In genomic region chr21:44925027-44925755, GRCh38 we compare ENCODE assay signal across 10 cellular contexts. TPM values are rescaled to one million over a fixed set of nuclear protein-coding genes. Genes with fewer than 3 reads are reported as not detected.
DNase-seq lines count a peak whose midpoint lies in the region; ATAC-seq and TF ChIP-seq lines count a peak whose summit lies in the region.
"Had no signal": no experiment of that assay in that cellular context is flagged by ENCODE, and none has a peak within 500 bp of the region (broad histone marks: within the 10 kb centered on the region; RNA-seq: fewer than 3 reads in every experiment).

No MANE protein-coding gene starts in this region.

- CTCF ChIA-PET in activated CD8-positive, alpha-beta memory T cell treated with anti-CD3 and anti-CD28 coated beads, Interleukin-2, amount 10 ng/mL, durations not matched to agents 7 days and 5 days (lab: Charles Lee): interaction anchor here (1.3 to 10.9 kb wide), 4 partner anchors 9 to 124 kb away, joined by 4 to 185 read pairs (median 22); partner anchors contain the start of genes ITGB2, SLX9 and UBE2G2

- H3K36me3 Mint-ChIP-seq in activated CD8-positive, alpha-beta memory T cell treated with anti-CD3 and anti-CD28 coated beads, Interleukin-2, amount 10 ng/mL, durations not matched to agents 7 days and 5 days: peaks cover 10% of the 10 kb centered on the region
- H3K36me3 Mint-ChIP-seq in T-helper 17 cell (ENCODE audit: low read depth): peaks cover under 1% of the 10 kb centered on the region

- H3K4me3 ChIP-seq in fibroblast of mammary gland (ENCODE audit: control insufficient read depth, low read depth, low read length): no peak overlapping the region

- ATAC-seq in activated CD8-positive, alpha-beta memory T cell treated with anti-CD3 and anti-CD28 coated beads, Interleukin-2, amount 10 ng/mL, durations not matched to agents 7 days and 5 days: no peak
- ATAC-seq in T-helper 17 cell: no peak
- no peak for ATAC-seq in HG02981 (IDR thresholded peaks at IDR 0.05; ENCODE audit: unreplicated experiment)

- H3K4me3 Mint-ChIP-seq in activated CD8-positive, alpha-beta memory T cell treated with anti-CD3 and anti-CD28 coated beads, Interleukin-2, amount 10 ng/mL, durations not matched to agents 7 days and 5 days: peak overlapping the region; percentile 19
- H3K4me3 Mint-ChIP-seq in T-helper 17 cell: peak overlapping the region; percentile 85

- DNase-seq in activated CD8-positive, alpha-beta memory T cell treated with anti-CD3 and anti-CD28 coated beads, Interleukin-2, amount 10 ng/mL, durations not matched to agents 7 days and 5 days: peak; percentile 72
- no peak for DNase-seq in activated CD8-positive, alpha-beta memory T cell treated with anti-CD3 and anti-CD28 coated beads for 24 hours
- no peak for DNase-seq in T-helper 17 cell
- peak; percentile 66 for DNase-seq in fibroblast of mammary gland (ENCODE audit: low read depth)
- DNase-seq in stromal cell of bone marrow (ENCODE audit: low read depth): peak; percentile 46
- no peak for DNase-seq in stimulated activated CD4-positive, alpha-beta T cell treated with anti-CD3 and anti-CD28 coated beads, Interleukin-4, amount 100 ng/mL, for 1 hour
- DNase-seq in activated CD4-positive, CD25-positive, alpha-beta regulatory T cell treated with anti-CD3 and anti-CD28 coated beads, Interleukin-2, amount 50 U/mL, for 72 hours: no peak
- DNase-seq: ACHN; activated effector memory CD4-positive, alpha-beta T cell treated with anti-CD3 and anti-CD28 coated beads, Interleukin-2, amount 50 U/mL, for 16 hours had no signal

- TF ChIP-seq CTCF in fibroblast of mammary gland (conservative IDR thresholded peaks at IDR 0.05; ENCODE audit: control insufficient read depth, insufficient read depth, low read depth, low read length): no peak

- no peaks in the 10 kb centered on the region for H3K9me3 Mint-ChIP-seq in activated CD8-positive, alpha-beta memory T cell treated with anti-CD3 and anti-CD28 coated beads, Interleukin-2, amount 10 ng/mL, durations not matched to agents 7 days and 5 days (ENCODE audit: low read depth)

- H3K4me1 Mint-ChIP-seq in activated CD8-positive, alpha-beta memory T cell treated with anti-CD3 and anti-CD28 coated beads, Interleukin-2, amount 10 ng/mL, durations not matched to agents 7 days and 5 days: peaks cover 77% of the 10 kb centered on the region
- peaks cover 67% of the 10 kb centered on the region for H3K4me1 Mint-ChIP-seq in T-helper 17 cell

- H3K27ac Mint-ChIP-seq in activated CD8-positive, alpha-beta memory T cell treated with anti-CD3 and anti-CD28 coated beads, Interleukin-2, amount 10 ng/mL, durations not matched to agents 7 days and 5 days: peak overlapping the region; percentile 76
- peak overlapping the region; percentile 94 for H3K27ac Mint-ChIP-seq in T-helper 17 cell

- H3K27me3 Mint-ChIP-seq in activated CD8-positive, alpha-beta memory T cell treated with anti-CD3 and anti-CD28 coated beads, Interleukin-2, amount 10 ng/mL, durations not matched to agents 7 days and 5 days: no peaks in the 10 kb centered on the region
- no peaks in the 10 kb centered on the region for H3K27me3 Mint-ChIP-seq in T-helper 17 cell

- H3K9me3 ChIP-seq in T-helper 17 cell (ENCODE audit: control insufficient read depth, low read length, poor library complexity, severe bottlenecking): no peaks in the 10 kb centered on the region

RNA-seq across cellular contexts. Expression of gene ITGB2, which starts 4.5 kb away (rescaled TPM):
- 100 to 1,000 TPM; 336 to 372 TPM for total RNA-seq in activated CD8-positive, alpha-beta memory T cell treated with anti-CD3 and anti-CD28 coated beads, Interleukin-2, amount 10 ng/mL, durations not matched to agents 7 days and 5 days
- total RNA-seq in T-helper 17 cell: 100 to 1,000 TPM; 248 to 359 TPM

RNA-seq across cellular contexts. Expression of gene SLX9, which starts 14.6 kb away (rescaled TPM):
- total RNA-seq in activated CD8-positive, alpha-beta memory T cell treated with anti-CD3 and anti-CD28 coated beads, Interleukin-2, amount 10 ng/mL, durations not matched to agents 7 days and 5 days: 10 to 100 TPM; 56.8 to 62.9 TPM
- 10 to 100 TPM; 14.0 to 15.4 TPM for total RNA-seq in T-helper 17 cell

RNA-seq across cellular contexts. Expression of gene PTTG1IP, which starts 51.7 kb away (rescaled TPM):
- 10 to 100 TPM; 46.0 to 49.9 TPM for total RNA-seq in activated CD8-positive, alpha-beta memory T cell treated with anti-CD3 and anti-CD28 coated beads, Interleukin-2, amount 10 ng/mL, durations not matched to agents 7 days and 5 days
- 100 to 1,000 TPM in 1 of 2 donors, 10 to 100 TPM in 1; 98.4 to 123 TPM for total RNA-seq in T-helper 17 cell

Comparison
In these comparisons a context has a peak if more than half of its experiments do, and no peak if none do; other contexts are left out.
1. DNase-seq: peak in activated CD8-positive, alpha-beta memory T cell treated with anti-CD3 and anti-CD28 coated beads, Interleukin-2, amount 10 ng/mL, durations not matched to agents 7 days and 5 days (single experiment), fibroblast of mammary gland (single experiment) and stromal cell of bone marrow (single experiment); none in activated CD8-positive, alpha-beta memory T cell treated with anti-CD3 and anti-CD28 coated beads for 24 hours (single experiment), T-helper 17 cell (0 of 3), stimulated activated CD4-positive, alpha-beta T cell treated with anti-CD3 and anti-CD28 coated beads, Interleukin-4, amount 100 ng/mL, for 1 hour (single experiment) and activated CD4-positive, CD25-positive, alpha-beta regulatory T cell treated with anti-CD3 and anti-CD28 coated beads, Interleukin-2, amount 50 U/mL, for 72 hours (single experiment).